ENCODE assay signal across 23 cellular contexts in the genomic region with DNA sequence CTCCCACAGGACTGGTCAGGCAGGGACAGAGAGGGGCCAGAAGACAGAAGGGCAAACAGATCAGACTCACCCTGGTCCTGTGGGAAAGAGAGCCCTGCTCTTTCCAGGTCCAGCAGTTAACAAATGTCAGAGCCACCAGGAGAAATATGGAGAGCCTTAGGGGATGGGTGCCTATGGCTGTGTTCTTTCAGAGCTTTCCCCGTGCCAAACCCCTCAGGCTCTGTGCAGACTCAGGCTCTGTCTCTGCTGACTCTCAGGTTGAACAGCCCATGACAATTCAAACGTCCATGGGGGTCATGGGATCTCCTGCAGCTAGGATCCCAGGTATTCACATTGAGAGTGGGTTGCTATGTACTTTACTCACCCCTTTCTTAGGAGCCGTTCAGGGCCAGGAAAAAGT.
"Had no signal": no experiment of that assay in that cellular context is flagged by ENCODE, and none has a peak within 500 bp of the region (broad histone marks: within the 10 kb centered on the region; RNA-seq: fewer than 3 reads in every experiment).

No MANE protein-coding gene starts in this region.

- FAIRE-seq: RCC 7860 had no signal

- H3K36me3 ChIP-seq: MG63, SJSA1 had no signal

- DNase-seq: Karpas-422, KBM-7, MG63, NCI-H1092, NCI-H1105 treated with DMSO at 0.1 percent for 48 hours, NCI-H1417 treated with DMSO at 0.1 percent for 48 hours, NCI-H146, NCI-H1694 treated with DMSO at 0.1 percent for 48 hours, NCI-H1930, NCI-H2081, NCI-H2107, NCI-H226, NCI-H446, NCI-H510A, NCI-H524 treated with DMSO at 0.1 percent for 48 hours, NCI-H69, NCI-H774, Right ventricle myocardium superior, RPMI8226, SIG-M5 had no signal

- H3K27me3 ChIP-seq: MG63, SJSA1 had no signal

- H3K4me1 ChIP-seq: SJSA1 had no signal

- H3K4me3 ChIP-seq: MG63, SJSA1, SK-N-MC had no signal

- H3K27ac ChIP-seq: SJSA1, SK-N-MC had no signal

- H3K9me3 ChIP-seq: SJSA1 had no signal
